8 cellular contexts compared by ENCODE assay signal in genomic region chr2:38603402-38604265, GRCh38. TPM values are rescaled to one million over a fixed set of nuclear protein-coding genes. Genes with fewer than 3 reads are reported as not detected.
DNase-seq lines count a peak whose midpoint lies in the region; ATAC-seq and TF ChIP-seq lines count a peak whose summit lies in the region.

No MANE protein-coding gene starts in this region.

- peak overlapping the region; percentile 90 for H3K4me3 Mint-ChIP-seq in WTC11

- ATAC-seq in HG03066 (IDR thresholded peaks at IDR 0.05; ENCODE audit: low read depth, unreplicated experiment) (peak; percentile 39), WTC11 (peak; percentile 56)

- peak overlapping the region; percentile 60 for H3K27ac ChIP-seq in caudate nucleus (ENCODE audit: low read depth, low read length)

- no peaks in the 10 kb centered on the region for H3K36me3 Mint-ChIP-seq in WTC11

- peaks cover 40% of the 10 kb centered on the region for H3K4me1 Mint-ChIP-seq in WTC11

- TF ChIP-seq CTCF in GM12875 (IDR thresholded peaks at IDR 0.05; ENCODE audit: borderline replicate concordance, insufficient read depth, low read depth, low read length) (peak; percentile 96), WTC11 (IDR thresholded peaks at IDR 0.05) (peak; percentile 48; the same call in 1 of the 2 replicates)

- CTCF ChIA-PET in WTC11 (lab: Charles Lee): interaction anchor here (0.6 to 4.5 kb wide), 19 partner anchors 11 to 148 kb away, joined by 3 to 27 read pairs (median 5); partner anchors contain the start of genes GALM and SRSF7

- H3K27ac Mint-ChIP-seq in WTC11: peak overlapping the region; percentile 96

- DNase-seq in NCI-H2227 (lab: John Stamatoyannopoulos, UW; ENCODE audit: unreplicated experiment) (peak; percentile 92), WTC11 (ENCODE audit: low spot score) (peak; percentile 85), caudate nucleus (lab: John Stamatoyannopoulos, UW) (peak in 60 of 61 donors; percentile 10 to 90 (median 67)), islet precursor cell (peak; percentile 91), HPDE6-E6E7 (ENCODE audit: extremely low spot score) (no peak)
- DNase-seq in stimulated activated CD4-positive, alpha-beta T cell treated with anti-CD3 and anti-CD28 coated beads, Interleukin-12 subunit alpha, Interleukin-12 subunit beta, amount 100 ng/mL, for 48 hours (ENCODE audit: low read depth in 2 of 3, low spot score in 1 of 3): peak; percentile 62 to 79 (median 68)

- H3K27me3 Mint-ChIP-seq in WTC11 (ENCODE audit: low read depth): no peaks in the 10 kb centered on the region

- H3K9me3 Mint-ChIP-seq in WTC11: peaks cover 1% of the 10 kb centered on the region

- POLR2A ChIA-PET in WTC11 (lab: Charles Lee): interaction anchor here (0.8 to 4.5 kb wide), 4 partner anchors 23 to 148 kb away, joined by 3 to 55 read pairs (median 10); partner anchors contain the start of gene SRSF7

- peak overlapping the region; percentile 87 for H3K4me3 ChIP-seq in GM12875 (ENCODE audit: low read depth, low read length)

TF ChIP-seq in WTC11, 78 proteins besides CTCF, POLR2A, EP300 and RAD21:
- TF ChIP-seq ARID4B (CRISPR knock-in tag; IDR thresholded peaks at IDR 0.05; ENCODE audit: borderline replicate concordance) (0 out of 2 replicates have a peak, but pooled peaks have one; percentile 28), ETV6 (CRISPR knock-in tag; IDR thresholded peaks at IDR 0.05) (peak; percentile 38; the same call in 1 of the 2 replicates), ZNF423 (CRISPR knock-in tag; IDR thresholded peaks at IDR 0.05) (no peak)

RNA-seq across cellular contexts. Expression of gene HNRNPLL, which starts 0.9 kb away (rescaled TPM):
- total RNA-seq in WTC11 (2021): 63.1 to 66.4 TPM (median 65.3 TPM) in 3 replicates
